Comparison of ENCODE assay signal across 8 cellular contexts in the genomic region with DNA sequence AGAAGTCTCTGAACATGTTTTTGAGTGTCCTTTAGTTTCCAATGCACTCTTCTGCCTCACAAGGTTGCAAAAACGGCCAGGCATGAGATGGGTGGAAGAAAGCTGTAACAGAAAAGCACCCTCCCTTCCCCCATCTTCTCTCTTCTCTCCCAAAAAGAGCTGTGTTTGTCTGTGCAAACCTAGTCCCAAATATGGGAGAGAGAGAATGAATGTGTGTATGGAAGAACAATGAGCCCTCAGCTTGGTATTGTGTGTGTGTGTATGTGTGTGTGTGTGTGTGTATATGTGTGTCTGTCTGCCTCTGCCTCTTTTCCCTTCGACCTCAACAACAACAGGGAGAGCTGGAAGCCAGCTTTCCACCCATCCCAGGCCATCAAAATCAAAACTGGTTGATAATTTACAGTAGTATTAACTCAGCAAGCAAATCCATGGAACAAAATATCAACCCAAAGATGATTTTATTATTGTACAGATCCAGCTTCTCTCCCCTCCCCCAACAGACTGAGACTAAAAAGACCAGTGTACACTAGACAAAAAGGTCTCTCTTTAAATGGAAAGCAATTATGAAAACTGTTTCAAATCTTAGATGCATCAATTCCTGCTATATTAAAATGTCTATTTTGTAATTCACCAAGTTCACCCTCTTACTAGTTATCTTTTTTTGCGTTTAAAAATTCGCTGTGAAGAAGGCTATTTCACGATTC. TPM values are rescaled to one million over a fixed set of nuclear protein-coding genes. Genes with fewer than 3 reads are reported as not detected.
A peak's percentile ranks its signal among the peaks of the same experiment; 100 is the strongest.
DNase-seq lines count a peak whose midpoint lies in the region; ATAC-seq, FAIRE-seq and TF ChIP-seq lines count a peak whose summit lies in the region.

No MANE protein-coding gene starts in this region.

- no peaks in the 10 kb centered on the region for H3K27me3 Mint-ChIP-seq in Caco-2 (ENCODE audit: insufficient read depth, unreplicated experiment)
- no peaks in the 10 kb centered on the region for H3K27me3 Mint-ChIP-seq in stimulated activated naive B cell treated with anti-CD40 and anti-IgM and Interleukin-4, amounts not matched to agents 10 μg/mL and 1 μg/mL and 100 μg/mL, for 72 hours

- H3K27ac ChIP-seq in adrenal gland (peak overlapping the region; percentile 73 to 99 (median 96)), ovary (no peak overlapping the region)

- H3K27ac Mint-ChIP-seq in Caco-2 (ENCODE audit: unreplicated experiment), result peak overlapping the region; percentile 92
- peak overlapping the region; percentile 26 for H3K27ac Mint-ChIP-seq in stimulated activated naive B cell treated with anti-CD40 and anti-IgM and Interleukin-4, amounts not matched to agents 10 μg/mL and 1 μg/mL and 100 μg/mL, for 72 hours

- no peaks in the 10 kb centered on the region for H3K27me3 ChIP-seq in Caco-2 (replicated peaks; ENCODE audit: control insufficient read depth, insufficient read depth, low read length)
- no peaks in the 10 kb centered on the region for H3K27me3 ChIP-seq in adrenal gland
- H3K27me3 ChIP-seq in ovary, result no peaks in the 10 kb centered on the region

- intact Hi-C loops in Caco-2 (cut with micrococcal nuclease; ENCODE audit: unreplicated experiment), result no loop called here
- intact Hi-C loops in adrenal gland (cut with DNase I), result no loop called here
- intact Hi-C loops in ovary (cut with DNase I), result no loop called here

- peak overlapping the region; percentile 92 for H3K4me3 Mint-ChIP-seq in Caco-2 (ENCODE audit: unreplicated experiment)
- H3K4me3 Mint-ChIP-seq in stimulated activated naive B cell treated with anti-CD40 and anti-IgM and Interleukin-4, amounts not matched to agents 10 μg/mL and 1 μg/mL and 100 μg/mL, for 72 hours, result peak overlapping the region; percentile 95 to 98

- TF ChIP-seq POLR2A in adrenal gland (IDR thresholded peaks at IDR 0.05) (no peak), ovary (IDR thresholded peaks at IDR 0.05) (no peak)

- H3K4me1 ChIP-seq in Caco-2 (peaks cover 9% of the 10 kb centered on the region; the same call in 1 of the 2 replicates), adrenal gland (replicated peaks in 1 of 2) (peaks cover 39 to 46% of the 10 kb centered on the region in 2 donors), ovary (ENCODE audit: insufficient read depth) (no peaks in the 10 kb centered on the region)

- DNase-seq in Caco-2 (no peak), Kasumi-1 (lab: John Stamatoyannopoulos, UW) (peak; percentile 25 to 39), adrenal gland (no peak), ovary (no peak), SKM-1 treated with dmso at 0.1 percent for 144 hours (lab: John Stamatoyannopoulos, UW; ENCODE audit: unreplicated experiment) (no peak), D341Med (ENCODE audit: low spot score) (no peak)
- no peak for DNase-seq in stimulated activated naive B cell treated with anti-CD40 and anti-IgM and Interleukin-4, amounts not matched to agents 10 μg/mL and 1 μg/mL and 100 μg/mL, for 72 hours

- H3K9me3 ChIP-seq in Caco-2 (no peaks in the 10 kb centered on the region), adrenal gland (replicated peaks in 1 of 3) (no peaks in the 10 kb centered on the region), ovary (no peaks in the 10 kb centered on the region)

- H3K36me3 ChIP-seq in Caco-2 (ENCODE audit: control insufficient read depth, insufficient read depth, low read length), result no peaks in the 10 kb centered on the region
- no peaks in the 10 kb centered on the region for H3K36me3 ChIP-seq in adrenal gland (replicated peaks in 1 of 2)
- H3K36me3 ChIP-seq in ovary, result no peaks in the 10 kb centered on the region

- TF ChIP-seq CTCF in Caco-2 (IDR thresholded peaks at IDR 0.05; ENCODE audit: insufficient read depth in 1 of 2, low read depth in 1 of 2, low read length in 1 of 2, severe bottlenecking in 1 of 2, unreplicated experiment in 1 of 2) (no peak), adrenal gland (IDR thresholded peaks at IDR 0.05) (no peak), ovary (IDR thresholded peaks at IDR 0.05) (no peak)

- no peak for TF ChIP-seq EP300 in ovary (IDR thresholded peaks at IDR 0.05)

- H3K4me1 Mint-ChIP-seq in Caco-2 (ENCODE audit: low read depth, unreplicated experiment), result peaks cover 33% of the 10 kb centered on the region
- peaks cover 29 to 48% of the 10 kb centered on the region in 2 donors for H3K4me1 Mint-ChIP-seq in stimulated activated naive B cell treated with anti-CD40 and anti-IgM and Interleukin-4, amounts not matched to agents 10 μg/mL and 1 μg/mL and 100 μg/mL, for 72 hours

- ATAC-seq in stimulated activated naive B cell treated with anti-CD40 and anti-IgM and Interleukin-4, amounts not matched to agents 10 μg/mL and 1 μg/mL and 100 μg/mL, for 72 hours (replicated peaks), result no peak

- CTCF ChIA-PET in Caco-2 (lab: Charles Lee), result interaction anchor here (1.9 kb wide), 1 partner anchor 33 kb away, joined by 10 read pairs; no protein-coding TSS in a partner anchor

- 5 to 7% (median 6%) methylated on average over 5 of the region's 5 CpGs for WGBS in adrenal gland, 4 donors
- WGBS in ovary, 3 donors, result 1 to 8% (median 4%) methylated on average over 5 of the region's 5 CpGs

- POLR2A ChIA-PET in Caco-2 (lab: Charles Lee), result interaction anchor here (0.8 kb wide), 1 partner anchor 13 kb away, joined by 3 read pairs; no protein-coding TSS in a partner anchor

- peaks cover 18% of the 10 kb centered on the region for H3K36me3 Mint-ChIP-seq in Caco-2 (ENCODE audit: insufficient read depth, unreplicated experiment)
- peaks cover 5 to 7% of the 10 kb centered on the region in 2 donors for H3K36me3 Mint-ChIP-seq in stimulated activated naive B cell treated with anti-CD40 and anti-IgM and Interleukin-4, amounts not matched to agents 10 μg/mL and 1 μg/mL and 100 μg/mL, for 72 hours

- no peaks in the 10 kb centered on the region for H3K9me3 Mint-ChIP-seq in Caco-2 (ENCODE audit: unreplicated experiment)
- H3K9me3 Mint-ChIP-seq in stimulated activated naive B cell treated with anti-CD40 and anti-IgM and Interleukin-4, amounts not matched to agents 10 μg/mL and 1 μg/mL and 100 μg/mL, for 72 hours, result no peaks in the 10 kb centered on the region

- H3K4me3 ChIP-seq in Caco-2 (ENCODE audit: low read depth, low read length) (peak overlapping the region; percentile 84), adrenal gland (peak overlapping the region in 2 of 4 donors; percentile 68 to 91), ovary (no peak overlapping the region)

- peak; percentile 76 for FAIRE-seq in islet of Langerhans (lab: Jason Lieb, UNC)

- no TSS peak for BruUV-seq in Caco-2 (replicated peaks; lab: Mats Ljungman, UMichigan)

RNA-seq across cellular contexts. Expression of a gene that starts 1.7 kb away (rescaled TPM):
- total RNA-seq in Caco-2 (2022) (85.2 and 91.1 TPM in 2 replicates), adrenal gland (100 to 1,000 TPM in 3 of 8 donors, 10 to 100 TPM in 5; 49.0 to 146 (median 81.4) TPM), ovary (100 to 1,000 TPM in 5 of 7 donors, 10 to 100 TPM in 2; 62.8 to 119 (median 115) TPM)
- polyA plus RNA-seq in adrenal gland (10 to 100 TPM; 33.4 to 75.9 (median 41.6) TPM), ovary (10 to 100 TPM; 36.7 to 69.3 TPM)

Comparison
In these comparisons a context has a peak if more than half of its experiments do, and no peak if none do; other contexts are left out.
1. DNase-seq: peak in Kasumi-1 (2 of 2); none in Caco-2 (0 of 2), adrenal gland (0 of 7), stimulated activated naive B cell treated with anti-CD40 and anti-IgM and Interleukin-4, amounts not matched to agents 10 μg/mL and 1 μg/mL and 100 μg/mL, for 72 hours (single experiment), ovary (0 of 5), SKM-1 treated with dmso at 0.1 percent for 144 hours (single experiment) and D341Med (single experiment).
2. H3K27ac ChIP-seq: peak in adrenal gland (5 of 5); none in ovary (0 of 2).